8 cellular contexts compared by ENCODE assay signal in genomic region chr11:59754859-59755700, GRCh38. TPM values are rescaled to one million over a fixed set of nuclear protein-coding genes. Genes with fewer than 3 reads are reported as not detected.
DNase-seq lines count a peak whose midpoint lies in the region; ATAC-seq and TF ChIP-seq lines count a peak whose summit lies in the region.

TSS of gene STX3 (plus strand) at chr11:59755376. CDS start at chr11:59755606, 230 bp downstream.

- peak within 1 kb of the TSS; percentile 95 for H3K4me3 Mint-ChIP-seq in neural crest cell
- H3K4me3 Mint-ChIP-seq in stimulated activated naive CD8-positive, alpha-beta T cell treated with anti-CD3 and anti-CD28 coated beads, Interleukin-15, amount 100 ng/mL, for 72 hours = peak within 1 kb of the TSS; percentile 89 to 94

- peak; percentile 36 for DNase-seq in COR-L47 (lab: John Stamatoyannopoulos, UW)
- DNase-seq in HuH-7.5 (ENCODE audit: low spot score) = peak; percentile 78
- peak; percentile 77 for DNase-seq in RWPE1 (ENCODE audit: low spot score)
- DNase-seq in activated gamma-delta T cell treated with anti-CD3 and anti-CD28 coated beads, Interleukin-2, amount 50 U/mL, for 16 hours (ENCODE audit: low read depth) = peak; percentile 45
- DNase-seq in fibroblast of villous mesenchyme (ENCODE audit: low read depth) = peak; percentile 66
- DNase-seq in neural crest cell (ENCODE audit: low read depth, low spot score) = peak; percentile 29
- peak; percentile 65 to 75 for DNase-seq in stimulated activated naive CD8-positive, alpha-beta T cell treated with anti-CD3 and anti-CD28 coated beads, Interleukin-15, amount 100 ng/mL, for 72 hours

- ATAC-seq in GM21526 (IDR thresholded peaks at IDR 0.05; ENCODE audit: low FRiP score, unreplicated experiment) = peak; percentile 73
- peak; percentile 88 for ATAC-seq in stimulated activated naive CD8-positive, alpha-beta T cell treated with anti-CD3 and anti-CD28 coated beads, Interleukin-15, amount 100 ng/mL, for 72 hours

- peak within 1 kb of the TSS; percentile 88 for H3K4me3 ChIP-seq in fibroblast of villous mesenchyme (ENCODE audit: low read depth, low read length)

- no peaks in the 10 kb centered on the region for H3K36me3 Mint-ChIP-seq in neural crest cell (ENCODE audit: low read depth)

- H3K9me3 Mint-ChIP-seq in neural crest cell = no peaks in the 10 kb centered on the region
- H3K9me3 Mint-ChIP-seq in stimulated activated naive CD8-positive, alpha-beta T cell treated with anti-CD3 and anti-CD28 coated beads, Interleukin-15, amount 100 ng/mL, for 72 hours = no peaks in the 10 kb centered on the region

- peak within 1 kb of the TSS; percentile 51 for H3K27ac Mint-ChIP-seq in neural crest cell (ENCODE audit: unreplicated experiment)
- H3K27ac Mint-ChIP-seq in stimulated activated naive CD8-positive, alpha-beta T cell treated with anti-CD3 and anti-CD28 coated beads, Interleukin-15, amount 100 ng/mL, for 72 hours = peak within 1 kb of the TSS; percentile 84 to 85

- H3K4me1 Mint-ChIP-seq in neural crest cell = peaks cover 14% of the 10 kb centered on the region
- peaks cover 31% of the 10 kb centered on the region for H3K4me1 Mint-ChIP-seq in stimulated activated naive CD8-positive, alpha-beta T cell treated with anti-CD3 and anti-CD28 coated beads, Interleukin-15, amount 100 ng/mL, for 72 hours

- TF ChIP-seq CTCF in RWPE1 (conservative IDR thresholded peaks at IDR 0.05; ENCODE audit: low read depth) (no peak), fibroblast of villous mesenchyme (IDR thresholded peaks at IDR 0.05; ENCODE audit: insufficient read depth, low read depth, low read length) (no peak), neural crest cell (conservative IDR thresholded peaks at IDR 0.05) (no peak)

- peak within 1 kb of the TSS; percentile 84 for H3K27ac ChIP-seq in RWPE1

- H3K27me3 Mint-ChIP-seq in neural crest cell (ENCODE audit: low read depth) = peaks cover 50% of the 10 kb centered on the region
- H3K27me3 Mint-ChIP-seq in stimulated activated naive CD8-positive, alpha-beta T cell treated with anti-CD3 and anti-CD28 coated beads, Interleukin-15, amount 100 ng/mL, for 72 hours = no peaks in the 10 kb centered on the region

- CTCF ChIA-PET in RWPE1 (lab: Yijun Ruan, JAX) = interaction anchor here (0.6 to 3.0 kb wide), 8 partner anchors 11 to 73 kb away, joined by 3 to 33 read pairs (median 3); partner anchors contain the start of gene MRPL16

- POLR2A ChIA-PET in RWPE1 (lab: Yijun Ruan, JAX; ENCODE audit: low non-redundant PET) = interaction anchor here (0.5 to 0.6 kb wide), 2 partner anchors 11 to 55 kb away, joined by 3 to 4 read pairs; no protein-coding TSS in a partner anchor

RNA-seq across cellular contexts. Expression of gene STX3, which starts in this region (rescaled TPM):
- total RNA-seq in fibroblast of villous mesenchyme (33.7 and 38.7 TPM in 2 replicates), neural crest cell (6.5 and 7.0 TPM in 2 replicates)

Comparison
In these comparisons a context has a peak if more than half of its experiments do, and no peak if none do; other contexts are left out.
1. Peak in every context shown above with its lines: DNase-seq, ATAC-seq, H3K4me3 ChIP-seq and H3K27ac ChIP-seq.